10 cellular contexts compared by ENCODE assay signal in the genomic region with DNA sequence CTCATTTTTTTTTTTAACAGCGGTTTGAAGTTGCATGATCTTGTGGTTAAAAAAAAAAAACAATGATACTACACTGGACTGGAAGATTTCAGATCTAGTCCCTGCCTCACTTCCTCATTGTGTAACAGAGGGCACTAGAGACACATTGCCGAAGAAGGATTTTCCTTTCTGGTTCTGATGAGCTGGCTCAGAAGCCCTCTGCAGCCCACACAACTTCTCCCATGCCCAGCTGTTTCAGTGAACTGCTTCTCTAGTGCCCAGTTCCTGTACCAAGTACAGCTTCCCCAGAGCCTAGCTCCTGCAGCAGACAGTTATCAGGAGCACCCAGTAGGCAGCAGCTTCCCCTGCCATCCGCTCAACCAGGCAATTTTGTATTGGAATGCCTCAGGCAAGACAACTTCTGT. TPM values are rescaled to one million over a fixed set of nuclear protein-coding genes. Genes with fewer than 3 reads are reported as not detected.
A peak's percentile ranks its signal among the peaks of the same experiment; 100 is the strongest.
DNase-seq lines count a peak whose midpoint lies in the region; ATAC-seq lines count a peak whose summit lies in the region.
"Had no signal": no experiment of that assay in that cellular context is flagged by ENCODE, and none has a peak within 500 bp of the region (broad histone marks: within the 10 kb centered on the region; RNA-seq: fewer than 3 reads in every experiment).

No MANE protein-coding gene starts in this region.

- H3K9ac ChIP-seq in mesendoderm (ENCODE audit: low read length): no peak overlapping the region

- H2BK5ac ChIP-seq in mesendoderm (ENCODE audit: low read length): no peak overlapping the region

- H3K27ac ChIP-seq in mesendoderm (ENCODE audit: low read depth, low read length): no peak overlapping the region

- H3K4me3 ChIP-seq in mesendoderm (ENCODE audit: low read length): no peak overlapping the region

- H2BK15ac ChIP-seq in mesendoderm (replicated peaks; ENCODE audit: low read depth): no peak overlapping the region

- DNase-seq in AML-193 (lab: John Stamatoyannopoulos, UW) (peak; percentile 94 to 95), amniotic epithelial cell (ENCODE audit: low read depth) (peak; percentile 2), mesendoderm (no peak)
- no peak for DNase-seq in activated CD4-positive, alpha-beta T cell treated with anti-CD3 and anti-CD28 coated beads, Interleukin-2, amount 50 U/mL, for 1 hour
- DNase-seq in activated CD4-positive, alpha-beta T cell treated with anti-CD3 and anti-CD28 coated beads, Interleukin-2, amount 50 U/mL, for 4 hours: no peak
- DNase-seq in stimulated activated CD4-positive, alpha-beta T cell treated with anti-CD3 and anti-CD28 coated beads, Interleukin-4, amount 100 ng/mL, for 24 hours: no peak
- DNase-seq: activated CD8-positive, alpha-beta memory T cell treated with anti-CD3 and anti-CD28 coated beads for 24 hours had no signal

- H4K8ac ChIP-seq in mesendoderm (ENCODE audit: low read depth, low read length): no peak overlapping the region

- no peak overlapping the region for H3K4ac ChIP-seq in mesendoderm (ENCODE audit: low read depth, low read length)

- peak; percentile 55 for ATAC-seq in GM19455 (IDR thresholded peaks at IDR 0.05; ENCODE audit: unreplicated experiment)
- ATAC-seq in HG03196 (IDR thresholded peaks at IDR 0.05; ENCODE audit: unreplicated experiment): peak; percentile 63

- no peak overlapping the region for H3K56ac ChIP-seq in mesendoderm (ENCODE audit: low read length)

- no peaks in the 10 kb centered on the region for H3K79me2 ChIP-seq in mesendoderm (ENCODE audit: control insufficient read depth, insufficient read depth, low read length)

- H2BK120ac ChIP-seq in mesendoderm (ENCODE audit: low read depth, low read length): no peak overlapping the region

- no peak overlapping the region for H4K5ac ChIP-seq in mesendoderm (ENCODE audit: low read length)

- H3K23ac ChIP-seq in mesendoderm (ENCODE audit: low read length): no peak overlapping the region

- H3K79me1 ChIP-seq in mesendoderm (ENCODE audit: low read length): no peaks in the 10 kb centered on the region

- H3K36me3 ChIP-seq in mesendoderm (ENCODE audit: control insufficient read depth, insufficient read depth, low read length): no peaks in the 10 kb centered on the region

- H3K18ac ChIP-seq in mesendoderm (ENCODE audit: low read length): no peak overlapping the region

- no peak overlapping the region for H3K4me2 ChIP-seq in mesendoderm (ENCODE audit: low read length)

- H2AK5ac ChIP-seq in mesendoderm (ENCODE audit: low read length): no peak overlapping the region

- no peaks in the 10 kb centered on the region for H3K4me1 ChIP-seq in mesendoderm (ENCODE audit: control insufficient read depth, low read depth, low read length)

- WGBS in mesendoderm (ENCODE audit: extremely low coverage, insufficient coverage, low lambda C conversion rate): no CpG with 5 or more reads among the region's 3 CpGs

- no peaks in the 10 kb centered on the region for H3K27me3 ChIP-seq in mesendoderm (ENCODE audit: insufficient read depth, low read length, poor library complexity)

RNA-seq across cellular contexts. Expression of a gene that starts 29.5 kb away (rescaled TPM):
- polyA plus RNA-seq in mesendoderm (2013, experiment 1 of 2): 1.4 TPM
- 1.5 TPM for polyA plus RNA-seq in mesendoderm (2013, experiment 2 of 2)
- polyA plus RNA-seq: AG04450 had no signal

Comparison
In these comparisons a context has a peak if more than half of its experiments do, and no peak if none do; other contexts are left out.
1. DNase-seq: peak in AML-193 (2 of 2) and amniotic epithelial cell (single experiment); none in activated CD4-positive, alpha-beta T cell treated with anti-CD3 and anti-CD28 coated beads, Interleukin-2, amount 50 U/mL, for 1 hour (single experiment), activated CD4-positive, alpha-beta T cell treated with anti-CD3 and anti-CD28 coated beads, Interleukin-2, amount 50 U/mL, for 4 hours (0 of 2), mesendoderm (single experiment) and stimulated activated CD4-positive, alpha-beta T cell treated with anti-CD3 and anti-CD28 coated beads, Interleukin-4, amount 100 ng/mL, for 24 hours (single experiment).